19 cellular contexts compared by ENCODE assay signal in the genomic region with DNA sequence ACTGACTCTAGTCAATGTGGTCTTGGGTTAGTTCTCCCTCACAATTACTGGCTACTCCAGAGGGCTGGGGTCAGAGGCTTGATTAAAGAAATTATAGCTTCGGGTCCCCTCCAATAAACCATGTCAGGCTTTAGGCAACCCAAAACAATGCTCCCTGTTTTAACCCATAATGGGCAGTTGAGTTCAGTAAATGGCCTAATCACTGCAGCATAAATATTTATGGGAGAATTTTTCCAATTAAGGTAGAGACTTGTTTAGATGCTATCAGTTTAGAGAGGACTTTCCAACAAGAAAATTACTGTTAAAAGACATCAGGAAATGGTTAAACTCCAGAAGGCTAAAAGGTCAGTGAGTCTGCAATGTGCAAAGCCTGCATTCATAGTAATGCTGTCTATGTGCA.
DNase-seq lines count a peak whose midpoint lies in the region; ATAC-seq, FAIRE-seq and TF ChIP-seq lines count a peak whose summit lies in the region.
"Had no signal": no experiment of that assay in that cellular context is flagged by ENCODE, and none has a peak within 500 bp of the region (broad histone marks: within the 10 kb centered on the region; RNA-seq: fewer than 3 reads in every experiment).

No MANE protein-coding gene starts in this region.

- peak overlapping the region; percentile 58 for H3K27ac Mint-ChIP-seq in mesothelial cell of epicardium
- H3K27ac Mint-ChIP-seq: CD4-positive, alpha-beta T cell had no signal

- H2AFZ ChIP-seq in SK-N-SH (ENCODE audit: low read depth): no peak overlapping the region
- H2AFZ ChIP-seq in keratinocyte (ENCODE audit: control insufficient read depth, low read length): no peak overlapping the region
- H2AFZ ChIP-seq in GM23248: no peak overlapping the region

- H3K27me3 ChIP-seq in SK-N-SH (ENCODE audit: insufficient read depth): no peaks in the 10 kb centered on the region
- H3K27me3 ChIP-seq in keratinocyte (ENCODE audit: control insufficient read depth, extremely low read depth, insufficient read depth, low read length): no peaks in the 10 kb centered on the region
- H3K27me3 ChIP-seq in GM23248 (replicated peaks; ENCODE audit: insufficient read depth): no peaks in the 10 kb centered on the region
- no peaks in the 10 kb centered on the region for H3K27me3 ChIP-seq in body of pancreas

- no peak for ATAC-seq in body of pancreas

- peaks cover 21% of the 10 kb centered on the region for H3K9me3 Mint-ChIP-seq in mesothelial cell of epicardium

- H3K9me3 ChIP-seq in SK-N-SH (no peaks in the 10 kb centered on the region), keratinocyte (ENCODE audit: control insufficient read depth, low read depth, low read length) (no peaks in the 10 kb centered on the region), GM23248 (ENCODE audit: low read depth) (no peaks in the 10 kb centered on the region), body of pancreas (no peaks in the 10 kb centered on the region)

- intact Hi-C loops in body of pancreas (cut with DNase I): no loop called here

- H3F3A ChIP-seq in SK-N-SH (replicated peaks; ENCODE audit: insufficient read depth) (no peaks in the 10 kb centered on the region), GM23248 (ENCODE audit: insufficient read depth) (peaks cover 20% of the 10 kb centered on the region)

- TF ChIP-seq RAD21 in SK-N-SH (IDR thresholded peaks at IDR 0.05; ENCODE audit: low read length): peak; percentile 27; the same call in 1 of the 2 replicates

- H3K4me1 Mint-ChIP-seq in mesothelial cell of epicardium: peaks cover 53% of the 10 kb centered on the region

- H4K20me1 ChIP-seq in SK-N-SH (ENCODE audit: insufficient read depth): no peaks in the 10 kb centered on the region
- no peaks in the 10 kb centered on the region for H4K20me1 ChIP-seq in keratinocyte (ENCODE audit: control insufficient read depth, extremely low read depth, insufficient read depth, low read length)
- no peaks in the 10 kb centered on the region for H4K20me1 ChIP-seq in GM23248 (ENCODE audit: insufficient read depth)

- H3K4me3 ChIP-seq in SK-N-SH (ENCODE audit: low read depth in 2 of 2, low read length in 1 of 2) (no peak overlapping the region), keratinocyte (ENCODE audit: control insufficient read depth in 2 of 3, extremely low read depth in 1 of 3, insufficient read depth in 2 of 3, low read depth in 1 of 3, low read length in 3 of 3) (no peak overlapping the region), GM23248 (no peak overlapping the region), body of pancreas (no peak overlapping the region)

- no peak for TF ChIP-seq POLR2A in body of pancreas (IDR thresholded peaks at IDR 0.05)

- no peaks in the 10 kb centered on the region for H3K9me2 ChIP-seq in SK-N-SH
- no peaks in the 10 kb centered on the region for H3K9me2 ChIP-seq in GM23248 (ENCODE audit: insufficient read depth)

- in situ Hi-C loops in GM23248 (cut with MboI): no loop called here

- POLR2A ChIA-PET in SK-N-SH (lab: Yijun Ruan, JAX): no interaction called here

- no peaks in the 10 kb centered on the region for H3K9me1 ChIP-seq in keratinocyte (ENCODE audit: control insufficient read depth, extremely low read depth, insufficient read depth, low read length)

- H3K79me2 ChIP-seq in SK-N-SH (ENCODE audit: insufficient read depth): no peaks in the 10 kb centered on the region
- H3K79me2 ChIP-seq in keratinocyte (ENCODE audit: control insufficient read depth, insufficient read depth, low read length): no peaks in the 10 kb centered on the region
- no peaks in the 10 kb centered on the region for H3K79me2 ChIP-seq in GM23248 (ENCODE audit: insufficient read depth)

- TF ChIP-seq EP300 in SK-N-SH (IDR thresholded peaks at IDR 0.05; ENCODE audit: borderline replicate concordance in 1 of 2, low read depth in 1 of 2, low read length in 1 of 2): peak in 1 of 2 experiments; percentile 73; a peak in 2 of 4 replicates

- no peak overlapping the region for H3K4me3 Mint-ChIP-seq in mesothelial cell of epicardium
- H3K4me3 Mint-ChIP-seq: CD4-positive, alpha-beta T cell had no signal

- DNase-seq in SK-N-SH (no peak), keratinocyte (ENCODE audit: low read depth, low spot score) (no peak), mesothelial cell of epicardium (ENCODE audit: low spot score in 2 of 2, unreplicated experiment in 2 of 2) (no peak), NCI-H2081 treated with DMSO at 0.1 percent for 48 hours (lab: John Stamatoyannopoulos, UW) (no peak), GM23248 (no peak), mucosa of gallbladder (ENCODE audit: low spot score) (no peak), body of pancreas (no peak)
- DNase-seq: ACHN; Caco-2; CD4-positive, alpha-beta T cell; HCEC 1CT had no signal

- H3K27ac ChIP-seq in SK-N-SH (ENCODE audit: low read depth in 2 of 2, low read length in 1 of 2) (peak overlapping the region in 1 of 2 experiments; percentile 69; a peak in 2 of 4 replicates), keratinocyte (ENCODE audit: control insufficient read depth, insufficient read depth, low read length) (no peak overlapping the region), GM23248 (no peak overlapping the region), body of pancreas (no peak overlapping the region)
- H3K27ac ChIP-seq: C4-2B, HL-60 had no signal

- peaks cover 9% of the 10 kb centered on the region for H3K36me3 Mint-ChIP-seq in mesothelial cell of epicardium

- H3K36me3 ChIP-seq in SK-N-SH (replicated peaks in 1 of 2; ENCODE audit: control insufficient read depth in 1 of 2, insufficient read depth in 2 of 2, low read length in 1 of 2) (no peaks in the 10 kb centered on the region), keratinocyte (ENCODE audit: control insufficient read depth in 2 of 2, extremely low read depth in 1 of 2, insufficient read depth in 2 of 2, low read length in 2 of 2) (no peaks in the 10 kb centered on the region), GM23248 (ENCODE audit: low read depth) (no peaks in the 10 kb centered on the region), body of pancreas (replicated peaks in 1 of 2; ENCODE audit: insufficient read depth in 1 of 2, low read depth in 2 of 2) (no peaks in the 10 kb centered on the region)

- no peak for TF ChIP-seq CTCF in SK-N-SH (IDR thresholded peaks at IDR 0.05)
- no peak for TF ChIP-seq CTCF in keratinocyte (optimal IDR thresholded peaks at IDR 0.05 in 1 of 3, IDR thresholded peaks at IDR 0.05 in 1 of 3, conservative IDR thresholded peaks at IDR 0.05 in 1 of 3; ENCODE audit: extremely low read depth in 1 of 3, insufficient read depth in 2 of 3, low read length in 3 of 3)
- no peak for TF ChIP-seq CTCF in mesothelial cell of epicardium (IDR thresholded peaks at IDR 0.05; ENCODE audit: unreplicated experiment)
- TF ChIP-seq CTCF in body of pancreas (IDR thresholded peaks at IDR 0.05): no peak

- H3K9ac ChIP-seq in SK-N-SH (no peak overlapping the region), keratinocyte (ENCODE audit: control insufficient read depth, extremely low read depth, insufficient read depth, low read length) (no peak overlapping the region), GM23248 (no peak overlapping the region)

- no peaks in the 10 kb centered on the region for H3K27me3 Mint-ChIP-seq in mesothelial cell of epicardium (ENCODE audit: low read depth)
- H3K27me3 Mint-ChIP-seq: CD4-positive, alpha-beta T cell had no signal

- H3K4me1 ChIP-seq in SK-N-SH (ENCODE audit: control insufficient read depth in 1 of 2, insufficient read depth in 2 of 2, low read depth in 1 of 2, low read length in 1 of 2) (peaks cover 0 to 2% of the 10 kb centered on the region in 2 experiments; a peak in 2 of 4 replicates), keratinocyte (ENCODE audit: control insufficient read depth, extremely low read depth, insufficient read depth, low read length) (no peaks in the 10 kb centered on the region), GM23248 (ENCODE audit: insufficient read depth) (peaks cover 30% of the 10 kb centered on the region), body of pancreas (no peaks in the 10 kb centered on the region)
- H3K4me1 ChIP-seq: Caco-2 had no signal

- CTCF ChIA-PET in SK-N-SH (lab: Yijun Ruan, JAX): interaction anchor here (1.2 kb wide), 1 partner anchor 303 kb away, joined by 3 read pairs; no protein-coding TSS in a partner anchor

- peak; percentile 5 for FAIRE-seq in keratinocyte (lab: Jason Lieb, UNC)
- FAIRE-seq: A204.1, D721Med, G401.6, GM12891, GM19239, H54 had no signal

- 5% methylated on average over 1 of the region's 1 CpG for WGBS in SK-N-SH (ENCODE audit: low lambda C conversion rate)
- 70 to 85% methylated on average over 1 of the region's 1 CpG for WGBS in GM23248 (ENCODE audit: low coverage in 1 of 2, low lambda C conversion rate in 2 of 2, missing lambda C conversion rate in 2 of 2), 2 experiments
- 71 to 82% methylated on average over 1 of the region's 1 CpG for WGBS in body of pancreas, 2 donors

- H3K4me2 ChIP-seq in SK-N-SH: no peak overlapping the region
- no peak overlapping the region for H3K4me2 ChIP-seq in keratinocyte (ENCODE audit: control insufficient read depth, extremely low read depth, insufficient read depth, low read depth, low read length)
- H3K4me2 ChIP-seq in GM23248 (ENCODE audit: unreplicated experiment): no peak overlapping the region

- dilution Hi-C loops in keratinocyte (cut with MboI; ENCODE audit: extremely low pct_ligation_motif_present, low sequenced_read_pairs): no loop called here

TF ChIP-seq in SK-N-SH, 30 proteins besides CTCF, POLR2A, EP300 and RAD21:
- TF ChIP-seq RCOR1 (IDR thresholded peaks at IDR 0.05; ENCODE audit: low read length) (peak; percentile 52; the same call in 1 of the 2 replicates), ELF1 (IDR thresholded peaks at IDR 0.05) (no peak)
